ENCODE assay signal across 2 cellular contexts in genomic region chr1:96878640-96879039, GRCh38.
TF ChIP-seq lines count a peak whose summit lies in the region.

No MANE protein-coding gene starts in this region.

TF ChIP-seq in HEK293, 187 proteins besides CTCF, POLR2A, EP300 and RAD21:
- TF ChIP-seq ZNF560 (tag by site-specific recombination; IDR thresholded peaks at IDR 0.05; ENCODE audit: borderline replicate concordance) (no peak), ZNF549 (tag by site-specific recombination; IDR thresholded peaks at IDR 0.05) (peak; percentile 90)

TF ChIP-seq in H1, 55 proteins besides CTCF, POLR2A, EP300 and RAD21:
- TF ChIP-seq TBP (IDR thresholded peaks at IDR 0.05; ENCODE audit: low read depth, low read length), result no peak
- no peak for TF ChIP-seq HDAC2 (IDR thresholded peaks at IDR 0.05; ENCODE audit: borderline replicate concordance in 1 of 2, low read depth in 2 of 2, low read length in 2 of 2)
- TF ChIP-seq SRF (IDR thresholded peaks at IDR 0.05; ENCODE audit: low read depth, low read length), result peak; percentile 48; the same call in 1 of the 2 replicates
